1 cellular context compared by ENCODE assay signal in genomic region chr10:93755443-93756127, GRCh38.
TF ChIP-seq lines count a peak whose summit lies in the region.

No MANE protein-coding gene starts in this region.

TF ChIP-seq in HEK293, 187 proteins besides CTCF, POLR2A, EP300 and RAD21 (continued from another document):
- TF ChIP-seq ZSCAN4 (tag by site-specific recombination; IDR thresholded peaks at IDR 0.05) (no peak), PRDM6 (tag by site-specific recombination; IDR thresholded peaks at IDR 0.05) (peak; percentile 90), OSR2 (tag by site-specific recombination; IDR thresholded peaks at IDR 0.05) (peak; percentile 17; the same call in 1 of the 2 replicates), AEBP2 (tag by site-specific recombination; IDR thresholded peaks at IDR 0.05; ENCODE audit: borderline replicate concordance) (no peak), GLIS1 (tag by site-specific recombination; IDR thresholded peaks at IDR 0.05) (peak; percentile 68), WT1 (tag by site-specific recombination; IDR thresholded peaks at IDR 0.05) (peak; percentile 62), ZNF561 (tag by site-specific recombination; IDR thresholded peaks at IDR 0.05; ENCODE audit: borderline replicate concordance) (peak; percentile 39; the same call in 1 of the 2 replicates), OVOL3 (tag by site-specific recombination; IDR thresholded peaks at IDR 0.05) (peak; percentile 47; the same call in 1 of the 2 replicates), ZBTB44 (tag by site-specific recombination; IDR thresholded peaks at IDR 0.05) (peak; percentile 53; the same call in 1 of the 2 replicates)
